ENCODE assay signal across 8 cellular contexts in genomic region chr12:111597731-111598636, GRCh38. TPM values are rescaled to one million over a fixed set of nuclear protein-coding genes. Genes with fewer than 3 reads are reported as not detected.
DNase-seq lines count a peak whose midpoint lies in the region; ATAC-seq, FAIRE-seq and TF ChIP-seq lines count a peak whose summit lies in the region.

No MANE protein-coding gene starts in this region.

- H3K9ac ChIP-seq in HUES6 (ENCODE audit: low read length) (peak overlapping the region; percentile 86), kidney (ENCODE audit: low read length in 2 of 2) (peak overlapping the region; percentile 63 to 77)

- H3K27me3 ChIP-seq in HUES6 (ENCODE audit: control insufficient read depth, insufficient read depth, low read length) = no peaks in the 10 kb centered on the region
- H3K27me3 ChIP-seq in WERI-Rb-1 (ENCODE audit: insufficient read depth, low read depth, severe bottlenecking) = no peaks in the 10 kb centered on the region

- no peak for FAIRE-seq in kidney (lab: Jason Lieb, UNC)

- TF ChIP-seq CTCF in WERI-Rb-1 (IDR thresholded peaks at IDR 0.05; ENCODE audit: low read depth, low read length) = no peak
- no peak for TF ChIP-seq CTCF in kidney (IDR thresholded peaks at IDR 0.05; ENCODE audit: borderline replicate concordance, extremely low read depth, insufficient read depth)

- H3K4me1 ChIP-seq in HUES6 (ENCODE audit: control insufficient read depth, insufficient read depth, low read length) (peaks cover 24% of the 10 kb centered on the region), kidney (ENCODE audit: control insufficient read depth in 1 of 2, insufficient read depth in 1 of 2, low read depth in 1 of 2, low read length in 2 of 2) (peaks cover 4 to 11% of the 10 kb centered on the region in 2 donors)

- peak overlapping the region; percentile 80 for H3K4me3 ChIP-seq in HUES6 (ENCODE audit: low read depth, low read length)
- H3K4me3 ChIP-seq in WERI-Rb-1 (ENCODE audit: low read depth, low read length) = peak overlapping the region; percentile 96
- H3K4me3 ChIP-seq in kidney (ENCODE audit: low read length in 2 of 2) = peak overlapping the region; percentile 71 to 72

- peak overlapping the region; percentile 87 for H3K4me3 Mint-ChIP-seq in central memory CD8-positive, alpha-beta T cell

- H3K27ac Mint-ChIP-seq in central memory CD8-positive, alpha-beta T cell (ENCODE audit: low read depth) = peak overlapping the region; percentile 92

- H3K27ac ChIP-seq in HUES6 (ENCODE audit: low read depth, low read length) (peak overlapping the region; percentile 59; the same call in 1 of the 2 replicates), WERI-Rb-1 (peak overlapping the region; percentile 98), kidney (ENCODE audit: low read depth in 2 of 2, low read length in 2 of 2) (peak overlapping the region; percentile 85 to 92)

- DNase-seq in Ammon's horn (ENCODE audit: low spot score) (peak; percentile 66), GM19238 (ENCODE audit: insufficient read length, low spot score) (peak; percentile 37), WERI-Rb-1 (peak; percentile 63), kidney (peak; percentile 88)
- peak; percentile 11 to 15 for DNase-seq in central memory CD8-positive, alpha-beta T cell (ENCODE audit: low spot score in 2 of 2)
- DNase-seq in stimulated activated CD4-positive, alpha-beta T cell treated with anti-CD3 and anti-CD28 coated beads, Interleukin-12 subunit alpha, Interleukin-12 subunit beta, amount 100 ng/mL, for 4 hours = peak; percentile 21

- H3K9me3 ChIP-seq in HUES6 (ENCODE audit: control insufficient read depth, insufficient read depth, low read depth, low read length) (no peaks in the 10 kb centered on the region), WERI-Rb-1 (ENCODE audit: severe bottlenecking) (no peaks in the 10 kb centered on the region), kidney (ENCODE audit: control insufficient read depth in 1 of 2, low read length in 2 of 2) (no peaks in the 10 kb centered on the region)

- H3K36me3 ChIP-seq in HUES6 (ENCODE audit: control insufficient read depth, insufficient read depth, low read length) (no peaks in the 10 kb centered on the region; the same call in 1 of the 2 replicates), WERI-Rb-1 (peaks cover 2% of the 10 kb centered on the region), kidney (ENCODE audit: control insufficient read depth in 1 of 2, insufficient read depth in 2 of 2, low read length in 2 of 2) (no peaks in the 10 kb centered on the region)

- intact Hi-C loops in kidney (cut with DNase I) = no loop called here

- H3K4me1 Mint-ChIP-seq in central memory CD8-positive, alpha-beta T cell = peaks cover 48% of the 10 kb centered on the region

- H3K27me3 Mint-ChIP-seq in central memory CD8-positive, alpha-beta T cell = no peaks in the 10 kb centered on the region

- peaks cover 22% of the 10 kb centered on the region for H3K36me3 Mint-ChIP-seq in central memory CD8-positive, alpha-beta T cell (ENCODE audit: insufficient read depth)

- no peaks in the 10 kb centered on the region for H3K9me3 Mint-ChIP-seq in central memory CD8-positive, alpha-beta T cell

- ATAC-seq in central memory CD8-positive, alpha-beta T cell (replicated peaks; ENCODE audit: extremely low read depth, poor library complexity, severe bottlenecking) = no peak
- ATAC-seq in GM21825 (IDR thresholded peaks at IDR 0.05; ENCODE audit: unreplicated experiment) = no peak

RNA-seq across cellular contexts. Expression of gene ATXN2, which starts 1.1 kb away (rescaled TPM):
- 56.5 TPM for total RNA-seq in kidney
- polyA plus RNA-seq in kidney (ENCODE audit: insufficient read depth, low read depth, low replicate concordance) = 27.1 TPM

Comparison
In these comparisons a context has a peak if more than half of its experiments do, and no peak if none do; other contexts are left out.
1. DNase-seq: peak in every context shown above with its lines; median percentile 88 in kidney; 66 in Ammon's horn; 63 in WERI-Rb-1; 37 in GM19238; 21 in stimulated activated CD4-positive, alpha-beta T cell treated with anti-CD3 and anti-CD28 coated beads, Interleukin-12 subunit alpha, Interleukin-12 subunit beta, amount 100 ng/mL, for 4 hours; 13 in central memory CD8-positive, alpha-beta T cell.